In the genomic region with DNA sequence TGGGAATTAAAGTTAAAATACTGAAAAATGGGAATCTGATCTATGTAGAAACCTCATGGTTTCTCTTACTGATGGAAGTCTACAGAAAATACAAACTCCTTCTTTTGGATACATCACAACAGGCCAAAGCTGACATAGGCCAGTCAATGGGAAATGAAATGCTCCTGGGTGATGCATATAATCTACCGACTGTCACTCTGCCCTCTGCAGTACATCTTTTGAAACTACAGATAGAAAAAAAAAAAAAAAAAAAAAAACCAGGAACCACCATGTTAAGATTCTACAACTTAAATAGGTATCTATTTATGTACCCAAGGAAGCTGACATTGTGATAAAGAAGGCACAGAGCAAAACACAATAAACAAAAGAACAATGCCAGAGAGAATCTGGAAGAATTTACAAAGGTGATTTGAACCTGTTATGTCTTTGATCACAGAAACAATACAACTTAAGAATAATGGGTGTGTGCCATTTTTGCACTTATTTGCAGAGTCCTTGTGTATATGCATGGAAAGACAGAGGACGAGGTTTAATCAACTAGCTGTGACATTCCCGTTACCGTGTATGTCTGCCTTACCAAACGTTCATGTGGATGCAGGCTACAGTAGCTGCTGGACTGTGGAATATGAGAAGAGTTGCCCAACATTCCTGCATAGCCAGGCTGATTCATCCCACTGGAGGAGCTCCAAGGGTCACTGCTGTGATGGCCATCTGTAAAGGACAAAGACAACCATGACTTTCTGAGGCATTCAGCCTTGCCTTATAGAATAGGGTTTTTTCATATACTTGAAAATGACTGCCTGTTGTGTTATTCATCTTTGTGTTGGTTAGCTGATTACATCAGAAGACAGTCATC, we compare ENCODE assay signal across 9 cellular contexts.
DNase-seq lines count a peak whose midpoint lies in the region; ATAC-seq and TF ChIP-seq lines count a peak whose summit lies in the region.
"Had no signal": no experiment of that assay in that cellular context is flagged by ENCODE, and none has a peak within 500 bp of the region (broad histone marks: within the 10 kb centered on the region; RNA-seq: fewer than 3 reads in every experiment).

No MANE protein-coding gene starts in this region.

- peak; percentile 59 for ATAC-seq in left ventricle myocardium superior
- ATAC-seq in HG03135 (IDR thresholded peaks at IDR 0.05; ENCODE audit: unreplicated experiment): no peak
- no peak for ATAC-seq in GM19467 (IDR thresholded peaks at IDR 0.05; ENCODE audit: unreplicated experiment)
- no peak for ATAC-seq in natural killer cell

- no peaks in the 10 kb centered on the region for H3K4me1 Mint-ChIP-seq in natural killer cell

- H3K27me3 ChIP-seq in ACC112 (ENCODE audit: insufficient read depth, low read length): no peaks in the 10 kb centered on the region

- H3K4me3 ChIP-seq in ACC112 (ENCODE audit: low read depth, low read length): peak overlapping the region; percentile 31; the same call in 1 of the 2 replicates

- no peak for TF ChIP-seq CTCF in natural killer cell (IDR thresholded peaks at IDR 0.05)

- H2AFZ ChIP-seq in ACC112 (ENCODE audit: low read length, unreplicated experiment): no peak overlapping the region

- intact Hi-C loops in left ventricle myocardium superior (cut with micrococcal nuclease): no loop called here
- intact Hi-C loops in natural killer cell (cut with micrococcal nuclease): no loop called here

- H3K9me3 Mint-ChIP-seq in natural killer cell: no peaks in the 10 kb centered on the region
- H3K9me3 Mint-ChIP-seq: dendritic cell treated with granulocyte-macrophage colony-stimulating factor and Interleukin-4, amounts not matched to agents 40 ng/mL and 50 ng/mL, for 4 days had no signal

- no peak overlapping the region for H3K27ac Mint-ChIP-seq in natural killer cell
- H3K27ac Mint-ChIP-seq: dendritic cell treated with granulocyte-macrophage colony-stimulating factor and Interleukin-4, amounts not matched to agents 40 ng/mL and 50 ng/mL, for 4 days had no signal

- CTCF ChIA-PET in HEK293T (lab: Yijun Ruan, JAX): interaction anchor here (0.7 kb wide), 1 partner anchor 423 kb away, joined by 3 read pairs; no protein-coding TSS in a partner anchor

- no peaks in the 10 kb centered on the region for H3K79me2 ChIP-seq in ACC112 (ENCODE audit: control insufficient read depth, insufficient read depth, low read length, unreplicated experiment)

- no peaks in the 10 kb centered on the region for H3K27me3 Mint-ChIP-seq in natural killer cell (ENCODE audit: low read depth in 2 of 2)
- H3K27me3 Mint-ChIP-seq: dendritic cell treated with granulocyte-macrophage colony-stimulating factor and Interleukin-4, amounts not matched to agents 40 ng/mL and 50 ng/mL, for 4 days had no signal

- POLR2A ChIA-PET in HEK293T (lab: Yijun Ruan, JAX): no interaction called here

- no peaks in the 10 kb centered on the region for H3K36me3 Mint-ChIP-seq in natural killer cell

- peak overlapping the region; percentile 70 for H3K27ac ChIP-seq in ACC112 (ENCODE audit: low read depth, low read length)

- peaks cover 21% of the 10 kb centered on the region for H3K4me1 ChIP-seq in ACC112 (ENCODE audit: control insufficient read depth, insufficient read depth, low read length, unreplicated experiment)

- DNase-seq in HEK293T (ENCODE audit: extremely low spot score) (peak; percentile 10), SW480 (ENCODE audit: low spot score) (peak; percentile 8), left ventricle myocardium superior (peak; percentile 27), natural killer cell (no peak), KG1 (lab: John Stamatoyannopoulos, UW) (no peak)

- no peak overlapping the region for H3K4me3 Mint-ChIP-seq in natural killer cell
- H3K4me3 Mint-ChIP-seq: dendritic cell treated with granulocyte-macrophage colony-stimulating factor and Interleukin-4, amounts not matched to agents 40 ng/mL and 50 ng/mL, for 4 days had no signal

- peaks cover 17% of the 10 kb centered on the region for H3K36me3 ChIP-seq in ACC112 (ENCODE audit: insufficient read depth, low read length)

TF ChIP-seq in HEK293T, 16 proteins besides CTCF, POLR2A, EP300 and RAD21:
- TF ChIP-seq, protein P1, sequence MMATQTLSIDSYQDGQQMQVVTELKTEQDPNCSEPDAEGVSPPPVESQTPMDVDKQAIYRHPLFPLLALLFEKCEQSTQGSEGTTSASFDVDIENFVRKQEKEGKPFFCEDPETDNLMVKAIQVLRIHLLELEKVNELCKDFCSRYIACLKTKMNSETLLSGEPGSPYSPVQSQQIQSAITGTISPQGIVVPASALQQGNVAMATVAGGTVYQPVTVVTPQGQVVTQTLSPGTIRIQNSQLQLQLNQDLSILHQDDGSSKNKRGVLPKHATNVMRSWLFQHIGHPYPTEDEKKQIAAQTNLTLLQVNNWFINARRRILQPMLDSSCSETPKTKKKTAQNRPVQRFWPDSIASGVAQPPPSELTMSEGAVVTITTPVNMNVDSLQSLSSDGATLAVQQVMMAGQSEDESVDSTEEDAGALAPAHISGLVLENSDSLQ (IDR thresholded peaks at IDR 0.05): no peak
- TF ChIP-seq HDGF (IDR thresholded peaks at IDR 0.05; ENCODE audit: borderline replicate concordance) (no peak), BHLHE40 (IDR thresholded peaks at IDR 0.05; ENCODE audit: borderline replicate concordance) (no peak), ARNT (IDR thresholded peaks at IDR 0.05) (no peak), FOXM1 (IDR thresholded peaks at IDR 0.05; ENCODE audit: borderline replicate concordance) (no peak), FOXA1 (IDR thresholded peaks at IDR 0.05) (no peak), ZNF384 (IDR thresholded peaks at IDR 0.05) (peak; percentile 84)

Comparison
In these comparisons a context has a peak if more than half of its experiments do, and no peak if none do; other contexts are left out.
1. DNase-seq: peak in HEK293T (single experiment), SW480 (single experiment) and left ventricle myocardium superior (single experiment); none in natural killer cell (single experiment) and KG1 (single experiment).